ENCODE assay signal across 9 cellular contexts in the genomic region with DNA sequence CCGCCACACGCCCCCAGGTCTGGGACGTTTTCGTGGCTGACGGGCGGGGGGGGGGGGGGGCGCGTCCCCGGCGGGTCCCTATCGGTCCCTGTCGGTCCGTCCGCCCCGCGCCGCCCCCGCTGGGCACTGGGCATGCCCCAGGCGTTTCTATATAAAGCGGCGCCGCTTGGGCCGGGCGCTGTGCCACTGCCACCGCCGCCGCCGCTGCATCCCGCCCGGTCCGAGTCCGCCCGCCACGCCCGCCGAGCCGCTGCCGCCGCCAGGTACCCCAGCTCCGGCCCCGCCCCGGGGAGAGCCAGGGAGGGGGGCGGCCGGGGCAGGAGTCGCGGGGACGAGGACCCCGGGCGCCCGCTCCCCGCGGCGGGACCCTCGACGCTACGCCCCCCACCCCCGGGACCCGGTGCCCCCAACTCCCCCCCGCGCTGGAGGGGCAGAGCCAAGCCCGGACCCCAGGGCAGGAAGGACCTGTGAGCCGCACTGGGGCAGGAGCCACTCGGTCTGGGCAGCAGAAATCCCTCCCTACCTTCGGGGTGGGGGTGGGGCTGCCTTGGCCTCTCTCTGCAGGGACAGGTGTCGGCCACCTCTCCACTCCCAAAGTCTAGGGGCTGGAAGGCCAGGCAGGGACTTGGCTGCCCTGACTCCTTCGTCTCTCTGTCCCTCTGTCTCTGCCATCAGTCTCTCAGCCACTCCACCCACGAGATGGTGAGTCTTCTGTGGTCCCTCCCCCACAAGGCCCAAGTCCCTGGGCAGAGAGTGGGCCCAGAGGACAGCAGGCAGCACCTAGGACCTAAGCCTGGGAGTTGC. TPM values are rescaled to one million over a fixed set of nuclear protein-coding genes. Genes with fewer than 3 reads are reported as not detected.
A peak's percentile ranks its signal among the peaks of the same experiment; 100 is the strongest.
DNase-seq lines count a peak whose midpoint lies in the region; ATAC-seq and TF ChIP-seq lines count a peak whose summit lies in the region.
"Had no signal": no experiment of that assay in that cellular context is flagged by ENCODE, and none has a peak within 500 bp of the region (broad histone marks: within the 10 kb centered on the region; RNA-seq: fewer than 3 reads in every experiment).

A gene with protein sequence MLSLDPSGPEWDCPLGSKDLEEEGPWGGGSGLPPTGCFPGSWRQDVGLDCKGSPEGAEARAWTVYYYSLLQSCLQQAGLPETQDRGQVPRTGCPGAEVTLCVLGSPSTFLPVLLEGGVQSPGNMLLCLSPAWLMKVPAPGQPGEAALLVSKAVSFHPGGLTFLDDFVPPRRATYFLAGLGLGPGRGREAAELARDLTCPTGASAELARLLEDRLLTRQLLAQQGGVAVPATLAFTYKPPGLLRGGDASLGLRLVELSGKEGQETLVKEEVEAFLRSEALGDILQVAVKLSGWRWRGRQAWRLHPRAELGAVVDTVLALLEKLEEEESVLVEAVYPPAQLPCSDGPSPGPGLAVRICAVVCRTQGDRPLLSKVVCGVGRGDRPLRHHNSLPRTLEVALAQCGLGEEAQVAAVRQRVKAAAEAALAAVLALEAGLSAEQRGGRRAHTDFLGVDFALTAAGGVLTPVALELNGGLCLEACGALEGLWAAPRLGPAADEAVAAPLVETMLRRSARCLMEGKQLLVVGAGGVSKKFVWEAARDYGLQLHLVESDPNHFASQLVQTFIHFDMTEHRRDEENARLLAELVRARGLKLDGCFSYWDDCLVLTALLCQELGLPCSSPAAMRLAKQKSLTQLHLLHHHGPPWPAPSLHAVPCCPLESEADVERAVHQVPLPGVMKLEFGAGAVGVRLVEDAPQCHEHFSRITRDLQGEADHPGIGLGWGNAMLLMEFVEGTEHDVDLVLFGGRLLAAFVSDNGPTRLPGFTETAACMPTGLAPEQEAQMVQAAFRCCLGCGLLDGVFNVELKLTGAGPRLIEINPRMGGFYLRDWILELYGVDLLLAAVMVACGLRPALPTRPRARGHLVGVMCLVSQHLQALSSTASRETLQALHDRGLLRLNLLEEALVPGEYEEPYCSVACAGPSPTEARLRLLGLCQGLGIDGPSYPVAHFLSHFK (plus strand): TSS at position 178 of the 804 bp plus-strand sequence. CDS start 522 bp downstream, at position 700.

- H3K4me1 ChIP-seq in ACC112 (ENCODE audit: control insufficient read depth, insufficient read depth, low read length, unreplicated experiment) (peaks cover 7% of the 10 kb centered on the region), duodenal mucosa (ENCODE audit: control insufficient read depth in 1 of 2, insufficient read depth in 2 of 2, low read length in 2 of 2) (peaks cover 19 to 22% of the 10 kb centered on the region in 2 donors), testis (peaks cover 16% of the 10 kb centered on the region)
- H3K4me1 ChIP-seq in naive thymus-derived CD4-positive, alpha-beta T cell (ENCODE audit: control insufficient read depth in 2 of 2, insufficient read depth in 2 of 2, low read length in 2 of 2), result peaks cover 81 to 84% of the 10 kb centered on the region in 2 donors

- WGBS in testis, 2 donors, result 12 to 23% methylated on average over 8 to 62 of the region's 67 CpGs

- H3K4me3 Mint-ChIP-seq in naive thymus-derived CD4-positive, alpha-beta T cell, result peak within 1 kb of the TSS; percentile 44 to 99 (median 90)

- H3K27me3 ChIP-seq in ACC112 (ENCODE audit: insufficient read depth, low read length) (peaks cover 9% of the 10 kb centered on the region), duodenal mucosa (ENCODE audit: control insufficient read depth in 1 of 2, insufficient read depth in 2 of 2, low read length in 2 of 2) (peaks cover 6 to 9% of the 10 kb centered on the region in 2 donors), testis (no peaks in the 10 kb centered on the region)
- H3K27me3 ChIP-seq in naive thymus-derived CD4-positive, alpha-beta T cell (ENCODE audit: control insufficient read depth in 2 of 2, insufficient read depth in 2 of 2, low read length in 2 of 2), result no peaks in the 10 kb centered on the region

- no peaks in the 10 kb centered on the region for H3K9me3 Mint-ChIP-seq in naive thymus-derived CD4-positive, alpha-beta T cell

- intact Hi-C loops in naive thymus-derived CD4-positive, alpha-beta T cell (cut with micrococcal nuclease), result no loop called here
- intact Hi-C loops in testis (cut with DNase I; ENCODE audit: low total_unique reads), result no loop called here

- H3K4me3 ChIP-seq in ACC112 (ENCODE audit: low read depth, low read length) (peak within 1 kb of the TSS; percentile 73), LNCaP clone FGC (ENCODE audit: low read depth, low read length) (peak within 1 kb of the TSS; percentile 41), duodenal mucosa (ENCODE audit: low read depth in 1 of 2, low read length in 2 of 2) (peak within 1 kb of the TSS; percentile 4 to 29), testis (peak within 1 kb of the TSS in 1 of 2 donors; percentile 15)
- H3K4me3 ChIP-seq in naive thymus-derived CD4-positive, alpha-beta T cell (ENCODE audit: low read length), result peak within 1 kb of the TSS; percentile 46
- H3K4me3 ChIP-seq: lung had no signal

- H3K27ac ChIP-seq in ACC112 (ENCODE audit: low read depth, low read length) (no peak within 1 kb of the TSS), duodenal mucosa (ENCODE audit: low read depth, low read length) (no peak within 1 kb of the TSS), testis (no peak within 1 kb of the TSS)
- H3K27ac ChIP-seq in naive thymus-derived CD4-positive, alpha-beta T cell (ENCODE audit: low read depth, low read length), result peak within 1 kb of the TSS; percentile 77

- H3K36me3 Mint-ChIP-seq in naive thymus-derived CD4-positive, alpha-beta T cell, result peaks cover 0 to 9% (median 0%) of the 10 kb centered on the region in 5 donors

- TF ChIP-seq POLR2A in testis (IDR thresholded peaks at IDR 0.05), result no peak

- POLR2A ChIA-PET in naive thymus-derived CD4-positive, alpha-beta T cell (lab: Charles Lee), result interaction anchor here (1.4 to 31.8 kb wide), 6 partner anchors 18 to 92 kb away, joined by 5 to 1530 read pairs (median 132); a partner anchor contains a TSS

- CTCF ChIA-PET in naive thymus-derived CD4-positive, alpha-beta T cell (lab: Charles Lee), result interaction anchor here (0.6 to 6.0 kb wide), 3 partner anchors 13 to 177 kb away, joined by 3 to 67 read pairs (median 3); a partner anchor contains a TSS

- ATAC-seq in naive thymus-derived CD4-positive, alpha-beta T cell, result no peak

- peaks cover 43 to 87% (median 67%) of the 10 kb centered on the region in 7 donors for H3K4me1 Mint-ChIP-seq in naive thymus-derived CD4-positive, alpha-beta T cell

- peak within 1 kb of the TSS; percentile 18 to 100 (median 98) for H3K27ac Mint-ChIP-seq in naive thymus-derived CD4-positive, alpha-beta T cell

- H3K9ac ChIP-seq in duodenal mucosa (ENCODE audit: low read depth in 1 of 2, low read length in 2 of 2), result no peak within 1 kb of the TSS

- H3K27me3 Mint-ChIP-seq in naive thymus-derived CD4-positive, alpha-beta T cell, result peaks cover 0 to 25% (median 0%) of the 10 kb centered on the region in 5 donors

- DNase-seq in LNCaP clone FGC (ENCODE audit: low read depth) (no peak), GM13977 (ENCODE audit: low spot score) (no peak), testis (no peak), Ammon's horn (ENCODE audit: low spot score) (no peak), NCI-H187 (lab: John Stamatoyannopoulos, UW) (no peak)
- DNase-seq in naive thymus-derived CD4-positive, alpha-beta T cell, result no peak

- H2AFZ ChIP-seq in ACC112 (ENCODE audit: low read length, unreplicated experiment), result no peak within 1 kb of the TSS

- H3K79me2 ChIP-seq in ACC112 (ENCODE audit: control insufficient read depth, insufficient read depth, low read length, unreplicated experiment), result no peaks in the 10 kb centered on the region

- in situ Hi-C loops in GM13977 (cut with MboI; ENCODE audit: low pct_unique_long_range_greater_than_20kb, low sequenced_read_pairs, unreplicated experiment), result no loop called here

- TF ChIP-seq CTCF in LNCaP clone FGC (IDR thresholded peaks at IDR 0.05; ENCODE audit: control insufficient read depth, extremely low read depth, insufficient read depth) (no peak), GM13977 (IDR thresholded peaks at IDR 0.05; ENCODE audit: extremely low read depth, insufficient read depth, missing control alignments) (no peak), testis (IDR thresholded peaks at IDR 0.05) (no peak)

- H3K36me3 ChIP-seq in ACC112 (ENCODE audit: insufficient read depth, low read length) (no peaks in the 10 kb centered on the region), duodenal mucosa (ENCODE audit: control insufficient read depth in 1 of 2, insufficient read depth in 2 of 2, low read length in 2 of 2) (no peaks in the 10 kb centered on the region), testis (ENCODE audit: low read depth, missing control alignments) (no peaks in the 10 kb centered on the region)
- H3K36me3 ChIP-seq in naive thymus-derived CD4-positive, alpha-beta T cell (ENCODE audit: control insufficient read depth in 2 of 3, insufficient read depth in 3 of 3, low read length in 3 of 3), result no peaks in the 10 kb centered on the region

- H3K9me3 ChIP-seq in duodenal mucosa (ENCODE audit: control insufficient read depth in 1 of 2, low read length in 2 of 2), result no peaks in the 10 kb centered on the region
- H3K9me3 ChIP-seq in naive thymus-derived CD4-positive, alpha-beta T cell (ENCODE audit: control insufficient read depth in 2 of 3, low read length in 3 of 3), result no peaks in the 10 kb centered on the region
- no peaks in the 10 kb centered on the region for H3K9me3 ChIP-seq in testis

RNA-seq across cellular contexts. Expression of the gene that starts here (rescaled TPM):
- total RNA-seq in naive thymus-derived CD4-positive, alpha-beta T cell, result 10 to 100 TPM in 2 of 5 experiments, 1 to 10 TPM in 2, under 1 TPM in 1; 0.53 to 14.2 (median 5.1) TPM
- polyA plus RNA-seq in naive thymus-derived CD4-positive, alpha-beta T cell, result 1 to 10 TPM in 1 of 2 donors, under 1 TPM in 1; 0.97 to 1.4 TPM
- total RNA-seq in testis, result 1 to 10 TPM in 1 of 2 donors, under 1 TPM in 1; 0.74 to 1.3 TPM
- polyA plus RNA-seq in testis (ENCODE audit: insufficient read depth, low read depth, low replicate concordance), result 1.6 TPM
